In the genomic region with DNA sequence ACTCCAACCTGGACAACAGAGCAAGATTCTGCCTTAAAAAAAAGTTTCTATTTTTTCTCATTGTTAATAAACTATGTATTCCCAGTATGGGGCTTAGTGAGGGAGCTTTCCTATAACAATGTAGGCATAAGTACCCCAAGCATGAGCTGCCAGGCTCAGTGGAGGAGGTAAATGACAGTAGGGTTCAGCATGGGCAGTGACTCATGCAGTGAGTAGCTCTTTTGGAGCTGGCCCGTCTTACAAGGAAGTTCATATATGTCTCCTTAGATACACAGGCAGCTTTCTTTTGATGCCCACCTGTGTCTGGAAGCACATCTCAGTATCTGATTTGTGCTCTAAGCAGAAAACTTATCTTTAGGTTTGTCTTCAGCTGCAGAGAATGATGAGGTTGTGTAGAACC, we compare ENCODE assay signal across 15 cellular contexts. TPM values are rescaled to one million over a fixed set of nuclear protein-coding genes. Genes with fewer than 3 reads are reported as not detected.
DNase-seq lines count a peak whose midpoint lies in the region; ATAC-seq, FAIRE-seq and TF ChIP-seq lines count a peak whose summit lies in the region.
"Had no signal": no experiment of that assay in that cellular context is flagged by ENCODE, and none has a peak within 500 bp of the region (broad histone marks: within the 10 kb centered on the region; RNA-seq: fewer than 3 reads in every experiment).

No MANE protein-coding gene starts in this region.

- ATAC-seq in GM21381 (IDR thresholded peaks at IDR 0.05; ENCODE audit: unreplicated experiment) (no peak), GM18909 (IDR thresholded peaks at IDR 0.05; ENCODE audit: poor library complexity, unreplicated experiment) (no peak), HG02981 (IDR thresholded peaks at IDR 0.05; ENCODE audit: unreplicated experiment) (no peak)
- ATAC-seq: HCT116 had no signal

- FAIRE-seq in H54 (lab: Jason Lieb, UNC) (no peak), bronchial epithelial cell (lab: Jason Lieb, UNC) (no peak)
- FAIRE-seq: A204.1, G401.6, GM12891 had no signal

- H3K4me1 ChIP-seq in esophagus muscularis mucosa (no peaks in the 10 kb centered on the region), SJCRH30 (no peaks in the 10 kb centered on the region)

- no peak for TF ChIP-seq EP300 in esophagus muscularis mucosa (IDR thresholded peaks at IDR 0.05)

- H3K27ac ChIP-seq in esophagus muscularis mucosa (replicated peaks in 1 of 4): no peak overlapping the region
- no peak overlapping the region for H3K27ac ChIP-seq in SJCRH30

- intact Hi-C loops in esophagus muscularis mucosa (cut with DNase I): no loop called here

- TF ChIP-seq CTCF in bronchial epithelial cell (IDR thresholded peaks at IDR 0.05; ENCODE audit: insufficient read depth, low read length, severe bottlenecking) (no peak), esophagus muscularis mucosa (IDR thresholded peaks at IDR 0.05) (no peak)

- no peak overlapping the region for H3K4me3 ChIP-seq in bronchial epithelial cell (ENCODE audit: low read depth, low read length)
- no peak overlapping the region for H3K4me3 ChIP-seq in esophagus muscularis mucosa
- H3K4me3 ChIP-seq in SJCRH30: no peak overlapping the region

- peaks cover 0 to 7% (median 2%) of the 10 kb centered on the region in 4 donors for H3K9me3 ChIP-seq in esophagus muscularis mucosa
- peaks cover 9% of the 10 kb centered on the region; the same call in 1 of the 2 replicates for H3K9me3 ChIP-seq in SJCRH30 (replicated peaks)

- no peaks in the 10 kb centered on the region for H3K27me3 ChIP-seq in bronchial epithelial cell (ENCODE audit: control insufficient read depth, insufficient read depth, low read length)
- H3K27me3 ChIP-seq in esophagus muscularis mucosa: no peaks in the 10 kb centered on the region
- H3K27me3 ChIP-seq in SJCRH30: no peaks in the 10 kb centered on the region

- WGBS in esophagus muscularis mucosa: 85% methylated on average over 1 of the region's 1 CpG

- no peaks in the 10 kb centered on the region for H3K36me3 ChIP-seq in bronchial epithelial cell (ENCODE audit: control insufficient read depth, insufficient read depth, low read length)
- peaks cover 0 to 6% (median 0%) of the 10 kb centered on the region in 4 donors for H3K36me3 ChIP-seq in esophagus muscularis mucosa
- H3K36me3 ChIP-seq in SJCRH30: no peaks in the 10 kb centered on the region; the same call in 1 of the 2 replicates

- TF ChIP-seq POLR2A in H54 (IDR thresholded peaks at IDR 0.05; ENCODE audit: low read depth, low read length) (no peak), esophagus muscularis mucosa (IDR thresholded peaks at IDR 0.05; ENCODE audit: low read depth) (no peak)

- DNase-seq in H54 (ENCODE audit: insufficient read length, low spot score) (peak; percentile 11), bronchial epithelial cell (ENCODE audit: low read depth) (peak; percentile 15), esophagus muscularis mucosa (ENCODE audit: extremely low spot score) (peak; percentile 66), SJCRH30 (no peak)
- DNase-seq: C1 segment of cervical spinal cord; CD4-positive, alpha-beta T cell; DMS79; IMR-90 had no signal

RNA-seq across cellular contexts. Expression of gene ZNF678, which starts 57.9 kb away (rescaled TPM):
- total RNA-seq in bronchial epithelial cell: 5.3 and 8.6 TPM in 2 replicates
- total RNA-seq in esophagus muscularis mucosa: 1 to 10 TPM; 4.0 to 9.1 (median 5.6) TPM
- 14.7 and 19.2 TPM in 2 replicates for total RNA-seq in SJCRH30 (2014; rRNA removed; shearing (Covaris generic))

Comparison
In these comparisons a context has a peak if more than half of its experiments do, and no peak if none do; other contexts are left out.
1. DNase-seq: peak in H54 (single experiment), bronchial epithelial cell (single experiment) and esophagus muscularis mucosa (single experiment); none in SJCRH30 (0 of 2).